Comparison of ENCODE assay signal across 14 cellular contexts in the genomic region with DNA sequence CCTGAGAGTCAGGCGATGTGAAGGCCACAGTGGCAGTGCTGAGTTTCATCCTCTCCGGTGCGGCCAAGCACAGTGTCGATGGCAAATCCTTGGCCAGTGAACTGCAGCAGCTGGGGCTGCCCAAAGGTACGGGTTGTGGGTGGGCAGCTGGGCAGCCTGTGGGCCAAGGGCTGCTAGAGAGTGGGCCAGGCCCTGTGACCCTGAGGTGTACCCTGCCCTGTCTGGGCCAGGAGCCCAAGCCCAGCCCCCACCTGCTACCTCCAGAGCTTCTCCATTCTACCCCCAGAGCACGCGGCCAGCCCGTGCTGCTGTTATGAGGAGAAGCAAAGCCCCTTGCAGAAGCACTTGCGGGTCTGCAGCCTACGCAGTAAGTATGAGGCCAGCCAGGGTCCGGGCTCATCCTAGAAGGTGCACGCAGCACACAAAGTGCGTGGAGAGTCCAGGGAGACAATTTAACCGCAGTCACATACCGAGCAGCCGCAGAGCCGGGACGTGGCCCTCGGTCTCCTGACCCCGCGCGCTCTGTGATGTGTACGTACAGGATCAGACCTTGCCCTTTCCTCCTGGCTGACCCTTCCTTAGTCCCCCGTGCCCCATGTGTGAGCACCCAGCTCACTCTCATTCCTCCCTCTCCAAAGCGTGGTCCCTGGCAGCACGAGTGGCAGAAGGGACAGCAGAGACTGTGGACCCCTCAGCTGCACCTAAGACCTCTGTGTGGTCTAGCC. TPM values are rescaled to one million over a fixed set of nuclear protein-coding genes. Genes with fewer than 3 reads are reported as not detected.
"Had no signal": no experiment of that assay in that cellular context is flagged by ENCODE, and none has a peak within 500 bp of the region (broad histone marks: within the 10 kb centered on the region; RNA-seq: fewer than 3 reads in every experiment).

No MANE protein-coding gene starts in this region.

RNA-seq across cellular contexts. Expression of gene GOLGA6B, which starts 14.6 kb away (rescaled TPM):
- total RNA-seq: stomach, temporal lobe, thoracic aorta, transverse colon, upper lobe of left lung, upper lobe of right lung, uterus, vagina had no signal
- polyA plus RNA-seq: stomach, thymus had no signal

RNA-seq across cellular contexts. Expression of gene HIGD2B, which starts 46.1 kb away (rescaled TPM):
- total RNA-seq: subcutaneous adipose tissue, suprapubic skin, temporal lobe, thoracic aorta, tibial nerve, transverse colon, upper lobe of left lung, upper lobe of right lung, ureter, urinary bladder, uterus, vagina had no signal
- polyA plus RNA-seq: stomach, urinary bladder had no signal
